Comparison of ENCODE assay signal across 8 cellular contexts in genomic region chr13:28636677-28637317, GRCh38. TPM values are rescaled to one million over a fixed set of nuclear protein-coding genes. Genes with fewer than 3 reads are reported as not detected.
DNase-seq lines count a peak whose midpoint lies in the region; ATAC-seq and TF ChIP-seq lines count a peak whose summit lies in the region.

No MANE protein-coding gene starts in this region.

- POLR2A ChIA-PET in activated CD4-positive, alpha-beta T cell treated with anti-CD3 and anti-CD28 coated beads, Interleukin-2, amount 10 ng/mL, durations not matched to agents 7 days and 5 days (lab: Charles Lee), result no interaction called here

- CTCF ChIA-PET in activated CD4-positive, alpha-beta T cell treated with anti-CD3 and anti-CD28 coated beads, Interleukin-2, amount 10 ng/mL, durations not matched to agents 7 days and 5 days (lab: Charles Lee), result interaction anchor here (0.6 to 1.6 kb wide), 6 partner anchors 11 to 229 kb away, joined by 3 to 6 read pairs (median 3); no protein-coding TSS in a partner anchor

- DNase-seq in NCI-H524 (lab: John Stamatoyannopoulos, UW) (peak; percentile 53 to 67), NCI-H524 treated with DMSO at 0.1 percent for 48 hours (lab: John Stamatoyannopoulos, UW) (no peak), NCI-H226 (peak; percentile 23), mesendoderm (peak; percentile 87), suprapubic skin (ENCODE audit: low spot score in 2 of 2) (no peak)
- peak; percentile 62 for DNase-seq in activated CD4-positive, alpha-beta T cell treated with anti-CD3 and anti-CD28 coated beads, Interleukin-2, amount 10 ng/mL, durations not matched to agents 7 days and 5 days
- DNase-seq in effector memory CD4-positive, alpha-beta T cell, result peak in 2 of 3 donors; percentile 12 to 17

- H3K18ac ChIP-seq in mesendoderm (ENCODE audit: low read length), result peak overlapping the region; percentile 87

- no peak overlapping the region for H4K8ac ChIP-seq in mesendoderm (ENCODE audit: low read depth, low read length)

- H3K4me1 Mint-ChIP-seq in activated CD4-positive, alpha-beta T cell treated with anti-CD3 and anti-CD28 coated beads, Interleukin-2, amount 10 ng/mL, durations not matched to agents 7 days and 5 days, result peaks cover 14% of the 10 kb centered on the region

- no peaks in the 10 kb centered on the region for H3K36me3 ChIP-seq in effector memory CD4-positive, alpha-beta T cell (ENCODE audit: control insufficient read depth, insufficient read depth, low read length)
- H3K36me3 ChIP-seq in mesendoderm (ENCODE audit: control insufficient read depth, insufficient read depth, low read length) (no peaks in the 10 kb centered on the region), suprapubic skin (no peaks in the 10 kb centered on the region)

- no peak overlapping the region for H2BK120ac ChIP-seq in mesendoderm (ENCODE audit: low read depth, low read length)

- no peaks in the 10 kb centered on the region for H3K9me3 Mint-ChIP-seq in activated CD4-positive, alpha-beta T cell treated with anti-CD3 and anti-CD28 coated beads, Interleukin-2, amount 10 ng/mL, durations not matched to agents 7 days and 5 days

- no peaks in the 10 kb centered on the region for H3K36me3 Mint-ChIP-seq in activated CD4-positive, alpha-beta T cell treated with anti-CD3 and anti-CD28 coated beads, Interleukin-2, amount 10 ng/mL, durations not matched to agents 7 days and 5 days (ENCODE audit: low read depth)

- no peak overlapping the region for H2BK5ac ChIP-seq in mesendoderm (ENCODE audit: low read length)

- no peak overlapping the region for H4K5ac ChIP-seq in mesendoderm (ENCODE audit: low read length)

- ATAC-seq in HG02870 (IDR thresholded peaks at IDR 0.05; ENCODE audit: unreplicated experiment), result peak; percentile 43

- H3K27ac ChIP-seq in effector memory CD4-positive, alpha-beta T cell (ENCODE audit: insufficient read depth, low read length, poor library complexity, severe bottlenecking), result no peak overlapping the region
- H3K27ac ChIP-seq in mesendoderm (ENCODE audit: low read depth, low read length), result no peak overlapping the region
- H3K27ac ChIP-seq in suprapubic skin, result no peak overlapping the region

- no peak overlapping the region for H3K4me3 Mint-ChIP-seq in activated CD4-positive, alpha-beta T cell treated with anti-CD3 and anti-CD28 coated beads, Interleukin-2, amount 10 ng/mL, durations not matched to agents 7 days and 5 days

- no peak overlapping the region for H3K4me2 ChIP-seq in mesendoderm (ENCODE audit: low read length)

- no peaks in the 10 kb centered on the region for H3K27me3 ChIP-seq in effector memory CD4-positive, alpha-beta T cell (replicated peaks; ENCODE audit: control insufficient read depth, insufficient read depth, low read length, poor library complexity, severe bottlenecking)
- H3K27me3 ChIP-seq in mesendoderm (ENCODE audit: insufficient read depth, low read length, poor library complexity) (no peaks in the 10 kb centered on the region), suprapubic skin (no peaks in the 10 kb centered on the region)

- no peaks in the 10 kb centered on the region for H3K9me3 ChIP-seq in effector memory CD4-positive, alpha-beta T cell (ENCODE audit: control insufficient read depth, low read length)
- no peaks in the 10 kb centered on the region for H3K9me3 ChIP-seq in suprapubic skin

- peaks cover 3% of the 10 kb centered on the region for H3K4me1 ChIP-seq in effector memory CD4-positive, alpha-beta T cell (ENCODE audit: control insufficient read depth, insufficient read depth, low read length, poor library complexity, severe bottlenecking)
- peaks cover 2% of the 10 kb centered on the region for H3K4me1 ChIP-seq in mesendoderm (ENCODE audit: control insufficient read depth, low read depth, low read length)
- H3K4me1 ChIP-seq in suprapubic skin, result peaks cover 4% of the 10 kb centered on the region

- TF ChIP-seq CTCF in suprapubic skin (IDR thresholded peaks at IDR 0.05), result peak; percentile 59 to 75

- no peaks in the 10 kb centered on the region for H3K79me1 ChIP-seq in mesendoderm (ENCODE audit: low read length)

- no peak overlapping the region for H2AK5ac ChIP-seq in mesendoderm (ENCODE audit: low read length)

- no peak overlapping the region for H3K27ac Mint-ChIP-seq in activated CD4-positive, alpha-beta T cell treated with anti-CD3 and anti-CD28 coated beads, Interleukin-2, amount 10 ng/mL, durations not matched to agents 7 days and 5 days

- H3K4me3 ChIP-seq in effector memory CD4-positive, alpha-beta T cell (ENCODE audit: insufficient read depth, low read depth, low read length, poor library complexity, severe bottlenecking), result no peak overlapping the region
- H3K4me3 ChIP-seq in mesendoderm (ENCODE audit: low read length) (no peak overlapping the region), suprapubic skin (no peak overlapping the region)

- no peak for TF ChIP-seq POLR2A in suprapubic skin (IDR thresholded peaks at IDR 0.05)

- no peak overlapping the region for H3K56ac ChIP-seq in mesendoderm (ENCODE audit: low read length)

- H3K4ac ChIP-seq in mesendoderm (ENCODE audit: low read depth, low read length), result no peak overlapping the region

- no peak for TF ChIP-seq EP300 in suprapubic skin (IDR thresholded peaks at IDR 0.05)

- peaks cover 22% of the 10 kb centered on the region for H3K27me3 Mint-ChIP-seq in activated CD4-positive, alpha-beta T cell treated with anti-CD3 and anti-CD28 coated beads, Interleukin-2, amount 10 ng/mL, durations not matched to agents 7 days and 5 days

- H3K23ac ChIP-seq in mesendoderm (ENCODE audit: low read length), result no peak overlapping the region

- H3K9ac ChIP-seq in mesendoderm (ENCODE audit: low read length), result no peak overlapping the region

- WGBS in mesendoderm (ENCODE audit: extremely low coverage, insufficient coverage, low lambda C conversion rate), result no CpG with 5 or more reads among the region's 10 CpGs
- WGBS in suprapubic skin, result 32% methylated on average over 10 of the region's 10 CpGs

- no peak overlapping the region for H2BK15ac ChIP-seq in mesendoderm (replicated peaks; ENCODE audit: low read depth)

- no peaks in the 10 kb centered on the region for H3K79me2 ChIP-seq in mesendoderm (ENCODE audit: control insufficient read depth, insufficient read depth, low read length)

RNA-seq across cellular contexts. Expression of gene POMP, which starts 22.1 kb away (rescaled TPM):
- 10 to 100 TPM; 66.7 to 67.8 TPM for total RNA-seq in activated CD4-positive, alpha-beta T cell treated with anti-CD3 and anti-CD28 coated beads, Interleukin-2, amount 10 ng/mL, durations not matched to agents 7 days and 5 days
- polyA plus RNA-seq in mesendoderm (2013, experiment 1 of 2), result 161 TPM
- polyA plus RNA-seq in mesendoderm (2013, experiment 2 of 2), result 158 TPM
- 10 to 100 TPM; 24.1 to 48.7 (median 35.5) TPM for total RNA-seq in suprapubic skin

Comparison
In these comparisons a context has a peak if more than half of its experiments do, and no peak if none do; other contexts are left out.
1. DNase-seq: peak in NCI-H524 (2 of 2), NCI-H226 (single experiment), activated CD4-positive, alpha-beta T cell treated with anti-CD3 and anti-CD28 coated beads, Interleukin-2, amount 10 ng/mL, durations not matched to agents 7 days and 5 days (single experiment), effector memory CD4-positive, alpha-beta T cell (2 of 3) and mesendoderm (single experiment); none in NCI-H524 treated with DMSO at 0.1 percent for 48 hours (single experiment) and suprapubic skin (0 of 2).